In genomic region chr2:99404039-99404799, GRCh38 we compare ENCODE assay signal across 11 cellular contexts.
DNase-seq lines count a peak whose midpoint lies in the region; ATAC-seq and TF ChIP-seq lines count a peak whose summit lies in the region.
"Had no signal": no experiment of that assay in that cellular context is flagged by ENCODE, and none has a peak within 500 bp of the region (broad histone marks: within the 10 kb centered on the region; RNA-seq: fewer than 3 reads in every experiment).

No MANE protein-coding gene starts in this region.

- CTCF ChIA-PET in activated CD4-positive, alpha-beta memory T cell treated with anti-CD3 and anti-CD28 coated beads for 36 hours (lab: Charles Lee) = no interaction called here
- CTCF ChIA-PET in activated CD4-positive, alpha-beta memory T cell treated with anti-CD3 and anti-CD28 coated beads, Interleukin-2, amount 10 ng/mL, durations not matched to agents 7 days and 5 days (lab: Charles Lee) = interaction anchor here (1.3 kb wide), 1 partner anchor 67 kb away, joined by 3 read pairs; the partner anchor contains the start of gene EIF5B

- H3K27me3 Mint-ChIP-seq in activated CD4-positive, alpha-beta memory T cell treated with anti-CD3 and anti-CD28 coated beads for 36 hours = no peaks in the 10 kb centered on the region
- no peaks in the 10 kb centered on the region for H3K27me3 Mint-ChIP-seq in activated CD4-positive, alpha-beta memory T cell treated with anti-CD3 and anti-CD28 coated beads, Interleukin-2, amount 10 ng/mL, durations not matched to agents 7 days and 5 days

- no peak for DNase-seq in activated CD4-positive, alpha-beta memory T cell treated with anti-CD3 and anti-CD28 coated beads for 36 hours
- DNase-seq in activated CD4-positive, alpha-beta memory T cell treated with anti-CD3 and anti-CD28 coated beads, Interleukin-2, amount 10 ng/mL, durations not matched to agents 7 days and 5 days = no peak
- DNase-seq in left ventricle myocardium inferior (no peak), colonic mucosa (no peak), NCI-H446 (lab: John Stamatoyannopoulos, UW) (no peak)
- DNase-seq: occipital lobe, SHP77 had no signal

- H3K36me3 Mint-ChIP-seq in activated CD4-positive, alpha-beta memory T cell treated with anti-CD3 and anti-CD28 coated beads for 36 hours = peaks cover 39% of the 10 kb centered on the region
- peaks cover 52% of the 10 kb centered on the region for H3K36me3 Mint-ChIP-seq in activated CD4-positive, alpha-beta memory T cell treated with anti-CD3 and anti-CD28 coated beads, Interleukin-2, amount 10 ng/mL, durations not matched to agents 7 days and 5 days (ENCODE audit: low read depth)

- no peak for TF ChIP-seq CTCF in VCaP (conservative IDR thresholded peaks at IDR 0.05)
- no peak for TF ChIP-seq CTCF in left ventricle myocardium inferior (IDR thresholded peaks at IDR 0.05; ENCODE audit: borderline replicate concordance)
- no peak for TF ChIP-seq CTCF in colonic mucosa (IDR thresholded peaks at IDR 0.05)

- peak overlapping the region in 2 of 3 donors; percentile 12 to 47 for H3K9ac ChIP-seq in skeletal muscle tissue (ENCODE audit: low read depth in 1 of 3, low read length in 3 of 3)
- no peak overlapping the region for H3K9ac ChIP-seq in colonic mucosa (ENCODE audit: low read depth in 2 of 2, low read length in 2 of 2)

- H3K36me3 ChIP-seq in left ventricle myocardium inferior (peaks cover 97% of the 10 kb centered on the region), skeletal muscle tissue (ENCODE audit: control insufficient read depth in 3 of 3, insufficient read depth in 3 of 3, low read length in 3 of 3) (peaks cover 10 to 64% (median 63%) of the 10 kb centered on the region in 3 donors), colonic mucosa (peaks cover 14% of the 10 kb centered on the region)

- ATAC-seq in HG02973 (IDR thresholded peaks at IDR 0.05; ENCODE audit: unreplicated experiment) = no peak

- H3K4me3 Mint-ChIP-seq in activated CD4-positive, alpha-beta memory T cell treated with anti-CD3 and anti-CD28 coated beads for 36 hours = no peak overlapping the region
- no peak overlapping the region for H3K4me3 Mint-ChIP-seq in activated CD4-positive, alpha-beta memory T cell treated with anti-CD3 and anti-CD28 coated beads, Interleukin-2, amount 10 ng/mL, durations not matched to agents 7 days and 5 days

- H3K9me3 Mint-ChIP-seq in activated CD4-positive, alpha-beta memory T cell treated with anti-CD3 and anti-CD28 coated beads for 36 hours = no peaks in the 10 kb centered on the region
- no peaks in the 10 kb centered on the region for H3K9me3 Mint-ChIP-seq in activated CD4-positive, alpha-beta memory T cell treated with anti-CD3 and anti-CD28 coated beads, Interleukin-2, amount 10 ng/mL, durations not matched to agents 7 days and 5 days

- H3K4me1 ChIP-seq in left ventricle myocardium inferior (peaks cover 41% of the 10 kb centered on the region), skeletal muscle tissue (ENCODE audit: control insufficient read depth in 3 of 3, insufficient read depth in 3 of 3, low read length in 3 of 3) (peaks cover 18 to 24% (median 19%) of the 10 kb centered on the region in 3 donors), colonic mucosa (no peaks in the 10 kb centered on the region)
- H3K4me1 ChIP-seq: vagina had no signal

- H3K4me1 Mint-ChIP-seq in activated CD4-positive, alpha-beta memory T cell treated with anti-CD3 and anti-CD28 coated beads for 36 hours (ENCODE audit: low read depth) = peaks cover 10% of the 10 kb centered on the region
- H3K4me1 Mint-ChIP-seq in activated CD4-positive, alpha-beta memory T cell treated with anti-CD3 and anti-CD28 coated beads, Interleukin-2, amount 10 ng/mL, durations not matched to agents 7 days and 5 days = no peaks in the 10 kb centered on the region

- H3K9me3 ChIP-seq in left ventricle myocardium inferior (replicated peaks) = no peaks in the 10 kb centered on the region
- no peaks in the 10 kb centered on the region for H3K9me3 ChIP-seq in skeletal muscle tissue (ENCODE audit: control insufficient read depth in 3 of 3, low read length in 3 of 3)
- H3K9me3 ChIP-seq in colonic mucosa = no peaks in the 10 kb centered on the region
- H3K9me3 ChIP-seq: vagina had no signal

- H3K27me3 ChIP-seq in left ventricle myocardium inferior (ENCODE audit: low read depth) (no peaks in the 10 kb centered on the region), skeletal muscle tissue (ENCODE audit: control insufficient read depth in 3 of 3, insufficient read depth in 3 of 3, low read length in 3 of 3) (no peaks in the 10 kb centered on the region), colonic mucosa (no peaks in the 10 kb centered on the region)
- H3K27me3 ChIP-seq: vagina had no signal

- POLR2A ChIA-PET in activated CD4-positive, alpha-beta memory T cell treated with anti-CD3 and anti-CD28 coated beads for 36 hours (lab: Charles Lee) = no interaction called here
- POLR2A ChIA-PET in activated CD4-positive, alpha-beta memory T cell treated with anti-CD3 and anti-CD28 coated beads, Interleukin-2, amount 10 ng/mL, durations not matched to agents 7 days and 5 days (lab: Charles Lee) = no interaction called here

- peak overlapping the region; percentile 69 for H3K27ac Mint-ChIP-seq in activated CD4-positive, alpha-beta memory T cell treated with anti-CD3 and anti-CD28 coated beads for 36 hours
- no peak overlapping the region for H3K27ac Mint-ChIP-seq in activated CD4-positive, alpha-beta memory T cell treated with anti-CD3 and anti-CD28 coated beads, Interleukin-2, amount 10 ng/mL, durations not matched to agents 7 days and 5 days

- H3K4me3 ChIP-seq in left ventricle myocardium inferior (peak overlapping the region; percentile 58), skeletal muscle tissue (ENCODE audit: low read length in 3 of 3) (peak overlapping the region in 2 of 3 donors; percentile 14 to 30), colonic mucosa (no peak overlapping the region)
- H3K4me3 ChIP-seq: vagina had no signal

- peak overlapping the region; percentile 74 for H3K27ac ChIP-seq in VCaP
- H3K27ac ChIP-seq in left ventricle myocardium inferior (replicated peaks) = peak overlapping the region; percentile 76
- H3K27ac ChIP-seq in skeletal muscle tissue (ENCODE audit: low read depth, low read length) = peak overlapping the region; percentile 57
- no peak overlapping the region for H3K27ac ChIP-seq in colonic mucosa
- H3K27ac ChIP-seq: vagina had no signal

- intact Hi-C loops in activated CD4-positive, alpha-beta memory T cell treated with anti-CD3 and anti-CD28 coated beads for 36 hours (cut with micrococcal nuclease) = no loop called here
- intact Hi-C loops in left ventricle myocardium inferior (cut with micrococcal nuclease) (no loop called here), colonic mucosa (cut with DNase I) (no loop called here)

Comparison
In these comparisons a context has a peak if more than half of its experiments do, and no peak if none do; other contexts are left out.
1. H3K9ac ChIP-seq: peak in skeletal muscle tissue (2 of 3); none in colonic mucosa (0 of 2).